ENCODE assay signal across 18 cellular contexts in genomic region chr21:32131164-32131563, GRCh38.
"Had no signal": no experiment of that assay in that cellular context is flagged by ENCODE, and none has a peak within 500 bp of the region (broad histone marks: within the 10 kb centered on the region; RNA-seq: fewer than 3 reads in every experiment).

No MANE protein-coding gene starts in this region.

- ATAC-seq: naive thymus-derived CD4-positive, alpha-beta T cell; stimulated activated naive B cell treated with anti-CD40 and anti-IgM and Interleukin-4, amounts not matched to agents 10 μg/mL and 1 μg/mL and 100 μg/mL, for 72 hours; stimulated activated naive CD8-positive, alpha-beta T cell treated with anti-CD3 and anti-CD28 coated beads, Interleukin-15, amount 100 ng/mL, for 72 hours had no signal

- H3K4me3 Mint-ChIP-seq: endodermal cell; immature natural killer cell; naive thymus-derived CD4-positive, alpha-beta T cell; stimulated activated naive B cell treated with anti-CD40 and anti-IgM and Interleukin-4, amounts not matched to agents 10 μg/mL and 1 μg/mL and 100 μg/mL, for 72 hours; stimulated activated naive CD8-positive, alpha-beta T cell treated with anti-CD3 and anti-CD28 coated beads, Interleukin-15, amount 100 ng/mL, for 72 hours had no signal

- H3K4me1 Mint-ChIP-seq: immature natural killer cell; naive thymus-derived CD4-positive, alpha-beta T cell; stimulated activated naive CD8-positive, alpha-beta T cell treated with anti-CD3 and anti-CD28 coated beads, Interleukin-15, amount 100 ng/mL, for 72 hours had no signal

- H3K27ac Mint-ChIP-seq: endodermal cell; immature natural killer cell; naive thymus-derived CD4-positive, alpha-beta T cell; progenitor cell of endocrine pancreas; stimulated activated naive B cell treated with anti-CD40 and anti-IgM and Interleukin-4, amounts not matched to agents 10 μg/mL and 1 μg/mL and 100 μg/mL, for 72 hours had no signal

- H3K4me3 ChIP-seq: coronary artery, pancreas, spleen, testis, tibial nerve had no signal

- H3K27me3 Mint-ChIP-seq: progenitor cell of endocrine pancreas had no signal

- H3K9me3 ChIP-seq: pancreas, testis, tibial nerve had no signal

- H3K4me1 ChIP-seq: pancreas, spleen, testis had no signal

- H3K36me3 ChIP-seq: pancreas, spleen, tibial nerve had no signal

- H3K27ac ChIP-seq: coronary artery, pancreas, spleen, testis, tibial nerve had no signal

- DNase-seq: caudate nucleus; effector CD4-positive, alpha-beta T cell; immature natural killer cell; mammary epithelial cell; naive thymus-derived CD4-positive, alpha-beta T cell; occipital lobe; pancreas; spleen; stimulated activated CD4-positive, alpha-beta T cell treated with anti-CD3 and anti-CD28 coated beads, Interleukin-15, amount 100 ng/mL, for 24 hours; stimulated activated CD4-positive, alpha-beta T cell treated with anti-CD3 and anti-CD28 coated beads, Interleukin-1b, Interleukin-23, amount 100 ng/mL, for 48 hours; stimulated activated CD4-positive, alpha-beta T cell treated with anti-CD3 and anti-CD28 coated beads, Interleukin-4, amount 100 ng/mL, for 24 hours; stimulated activated naive B cell treated with anti-CD40 and anti-IgM and Interleukin-4, amounts not matched to agents 10 μg/mL and 1 μg/mL and 100 μg/mL, for 72 hours; stimulated activated naive CD8-positive, alpha-beta T cell treated with anti-CD3 and anti-CD28 coated beads, Interleukin-15, amount 100 ng/mL, for 72 hours; testis had no signal

- H3K36me3 Mint-ChIP-seq: immature natural killer cell; stimulated activated naive B cell treated with anti-CD40 and anti-IgM and Interleukin-4, amounts not matched to agents 10 μg/mL and 1 μg/mL and 100 μg/mL, for 72 hours had no signal

- H3K27me3 ChIP-seq: pancreas, testis, tibial nerve had no signal
